In genomic region chrX:19990519-19991349, GRCh38 we compare ENCODE assay signal across 8 cellular contexts. TPM values are rescaled to one million over a fixed set of nuclear protein-coding genes. Genes with fewer than 3 reads are reported as not detected.
DNase-seq lines count a peak whose midpoint lies in the region; ATAC-seq and TF ChIP-seq lines count a peak whose summit lies in the region.

TSS of gene BCLAF3 (minus strand) at chrX:19991061. CDS start at chrX:19970264, 20,797 bp downstream.

- no peak for TF ChIP-seq CTCF in lower leg skin (IDR thresholded peaks at IDR 0.05)

- ATAC-seq in HG03457 (IDR thresholded peaks at IDR 0.05; ENCODE audit: unreplicated experiment), result peak; percentile 95

- intact Hi-C loops in lower leg skin (cut with DNase I; ENCODE audit: low total_unique reads), result no loop called here

- WGBS in lower leg skin, 2 donors, result 43% methylated on average over 30 of the region's 107 CpGs; no CpG with 5 or more reads in 1 of the 2 donors

- H3K4me3 ChIP-seq in lower leg skin (ENCODE audit: low read depth, poor library complexity, severe bottlenecking), result peak within 1 kb of the TSS; percentile 38

- TF ChIP-seq POLR2A in lower leg skin (IDR thresholded peaks at IDR 0.05), result no peak

- peak in 13 of 14 donors; percentile 33 to 90 (median 78) for DNase-seq in C1 segment of cervical spinal cord (lab: John Stamatoyannopoulos, UW)
- peak; percentile 86 for DNase-seq in GM19240 (ENCODE audit: insufficient read length, low spot score)
- DNase-seq in NCI-H524 treated with DMSO at 0.1 percent for 48 hours (lab: John Stamatoyannopoulos, UW), result peak; percentile 52
- DNase-seq in activated CD4-positive, alpha-beta T cell treated with anti-CD3 and anti-CD28 coated beads, Interleukin-2, amount 50 U/mL, for 1 hour, result peak; percentile 75
- DNase-seq in dermis blood vessel endothelial cell, result peak; percentile 86
- DNase-seq in lower leg skin (ENCODE audit: low spot score in 2 of 2), result peak; percentile 68 to 96
- DNase-seq in stimulated activated CD4-positive, alpha-beta T cell treated with anti-CD3 and anti-CD28 coated beads, Interleukin-4, amount 100 ng/mL, for 4 hours, result peak; percentile 83 to 87

RNA-seq across cellular contexts. Expression of gene BCLAF3, which starts in this region (rescaled TPM):
- 5.4 TPM in 2 replicates for total RNA-seq in dermis blood vessel endothelial cell
- total RNA-seq in lower leg skin, result 1 to 10 TPM; 5.7 to 9.4 (median 5.9) TPM

Comparison
In these comparisons a context has a peak if more than half of its experiments do, and no peak if none do; other contexts are left out.
1. Peak in every context shown above with its lines: DNase-seq, ATAC-seq and H3K4me3 ChIP-seq.